Comparison of ENCODE assay signal across 10 cellular contexts in genomic region chrX:1171915-1172314, GRCh38. TPM values are rescaled to one million over a fixed set of nuclear protein-coding genes. Genes with fewer than 3 reads are reported as not detected.
A peak's percentile ranks its signal among the peaks of the same experiment; 100 is the strongest.
DNase-seq lines count a peak whose midpoint lies in the region; ATAC-seq, FAIRE-seq and TF ChIP-seq lines count a peak whose summit lies in the region.
"Not testable (repeated sequence)": the region's sequence is repeated elsewhere in the genome, so short reads cannot be mapped to it uniquely, and the experiment has no call there.
"Had no signal": no experiment of that assay in that cellular context is flagged by ENCODE, and none has a peak within 500 bp of the region (broad histone marks: within the 10 kb centered on the region; RNA-seq: fewer than 3 reads in every experiment).

No MANE protein-coding gene starts in this region.

- TF ChIP-seq POLR2A in H1 (IDR thresholded peaks at IDR 0.05; ENCODE audit: control extremely low read depth in 1 of 2, low read depth in 2 of 2, low read length in 2 of 2): not testable (repeated sequence)

- H4K8ac ChIP-seq in H1 (ENCODE audit: extremely low read depth, insufficient read depth, low read length): not testable (repeated sequence)

- H3K27ac ChIP-seq in KMS-11: peak overlapping the region; percentile 72
- not testable (repeated sequence) for H3K27ac ChIP-seq in H1 (ENCODE audit: low read depth, low read length)

- H2BK5ac ChIP-seq in H1 (ENCODE audit: low read depth, low read length): not testable (repeated sequence)

- not testable (repeated sequence) for H3K56ac ChIP-seq in H1 (replicated peaks; ENCODE audit: insufficient read length, low read depth, low read length)

- H3K79me1 ChIP-seq in H1 (ENCODE audit: low read depth, low read length): not testable (repeated sequence)

- H3K36me3 ChIP-seq in GM06990 (ENCODE audit: control insufficient read depth, insufficient read depth, low read length); KMS-11 (ENCODE audit: insufficient read depth); H1 (ENCODE audit: control insufficient read depth in 2 of 4, insufficient read depth in 4 of 4, low read length in 3 of 4): not testable (repeated sequence)

- H3K4ac ChIP-seq in H1 (replicated peaks; ENCODE audit: insufficient read length, low read depth, low read length): not testable (repeated sequence)

- POLR2A ChIA-PET in H1 (lab: Charles Lee; ENCODE audit: partially characterized antibody): not testable (repeated sequence)

- FAIRE-seq in H1 (lab: Jason Lieb, UNC): not testable (repeated sequence)

- WGBS in H1 (ENCODE audit: extremely low coverage in 1 of 2, insufficient coverage in 1 of 2, insufficient read length in 1 of 2, insufficient replicate concordance in 2 of 2, low coverage in 1 of 2, low lambda C conversion rate in 2 of 2, missing lambda C conversion rate in 1 of 2), 2 experiments: 71% methylated on average over 13 of the region's 13 CpGs; no CpG with 5 or more reads in 1 of the 2 experiments

- H4K91ac ChIP-seq in H1 (replicated peaks; ENCODE audit: insufficient read length, low read length): not testable (repeated sequence)

- H2BK12ac ChIP-seq in H1 (ENCODE audit: low read depth, low read length): not testable (repeated sequence)

- TF ChIP-seq EP300 in H1 (IDR thresholded peaks at IDR 0.05; ENCODE audit: borderline replicate concordance in 1 of 2, low read depth in 2 of 2, low read length in 2 of 2): not testable (repeated sequence)

- H3K79me2 ChIP-seq in KMS-11 (ENCODE audit: insufficient read depth, low read depth); H1 (ENCODE audit: control insufficient read depth in 1 of 2, insufficient read depth in 2 of 2, low read length in 2 of 2): not testable (repeated sequence)

- H3K4me1 Mint-ChIP-seq in T-helper 17 cell; osteocyte (ENCODE audit: unreplicated experiment): not testable (repeated sequence)
- peaks cover 44% of the 10 kb centered on the region for H3K4me1 Mint-ChIP-seq in mesothelial cell of epicardium

- not testable (repeated sequence) for H2BK15ac ChIP-seq in H1 (ENCODE audit: low read length)

- H4K5ac ChIP-seq in H1 (ENCODE audit: insufficient read length, low read depth, low read length): not testable (repeated sequence)

- H3K27me3 ChIP-seq in GM06990 (replicated peaks; ENCODE audit: control insufficient read depth, insufficient read depth, low read length); KMS-11 (ENCODE audit: insufficient read depth, low read depth); H1 (replicated peaks in 1 of 4; ENCODE audit: control insufficient read depth in 3 of 4, extremely low read depth in 1 of 4, insufficient read depth in 3 of 4, low read length in 3 of 4): not testable (repeated sequence)

- H3K18ac ChIP-seq in H1 (ENCODE audit: extremely low read depth, low read length): not testable (repeated sequence)

- peak overlapping the region; percentile 29 for H3K4me2 ChIP-seq in KMS-11
- H3K4me2 ChIP-seq in H1 (ENCODE audit: insufficient read depth in 1 of 2, low read depth in 2 of 2, low read length in 2 of 2): peak overlapping the region; percentile 38 to 40; a peak in 1 of 4 replicates

- H3K14ac ChIP-seq in H1 (ENCODE audit: insufficient read length): not testable (repeated sequence)

- not testable (repeated sequence) for ATAC-seq in T-helper 17 cell

- not testable (repeated sequence) for H3K9me3 Mint-ChIP-seq in mesothelial cell of epicardium; osteocyte (ENCODE audit: unreplicated experiment)

- peaks cover 12% of the 10 kb centered on the region for H3K27me3 Mint-ChIP-seq in T-helper 17 cell
- not testable (repeated sequence) for H3K27me3 Mint-ChIP-seq in mesothelial cell of epicardium (ENCODE audit: low read depth)
- H3K27me3 Mint-ChIP-seq in osteocyte (ENCODE audit: unreplicated experiment): peaks cover 15% of the 10 kb centered on the region

- not testable (repeated sequence) for H3K9me3 ChIP-seq in T-helper 17 cell (ENCODE audit: control insufficient read depth, low read length, poor library complexity, severe bottlenecking); H1 (ENCODE audit: insufficient read depth in 2 of 2, low read depth in 1 of 2, low read length in 1 of 2)

- peak overlapping the region; percentile 32; the same call in 1 of the 2 replicates for H3K9ac ChIP-seq in KMS-11
- H3K9ac ChIP-seq in H1 (replicated peaks in 1 of 4; ENCODE audit: extremely low read depth in 1 of 4, low read depth in 3 of 4, low read length in 3 of 4): not testable (repeated sequence)

- H3K27ac Mint-ChIP-seq in T-helper 17 cell (peak overlapping the region; percentile 49), mesothelial cell of epicardium (peak overlapping the region; percentile 93)
- not testable (repeated sequence) for H3K27ac Mint-ChIP-seq in osteocyte (ENCODE audit: unreplicated experiment)

- not testable (repeated sequence) for H3K23ac ChIP-seq in H1 (ENCODE audit: insufficient read length)

- CTCF ChIA-PET in H1 (lab: Charles Lee; ENCODE audit: partially characterized antibody): not testable (repeated sequence)

- not testable (repeated sequence) for H2BK120ac ChIP-seq in H1 (replicated peaks; ENCODE audit: low read depth, low read length)

- H4K20me1 ChIP-seq in KMS-11 (ENCODE audit: insufficient read depth); H1 (replicated peaks in 1 of 2; ENCODE audit: control insufficient read depth in 1 of 2, insufficient read depth in 2 of 2, low read length in 2 of 2): not testable (repeated sequence)

- not testable (repeated sequence) for H2AK5ac ChIP-seq in H1 (ENCODE audit: low read depth, low read length)

- not testable (repeated sequence) for H2BK20ac ChIP-seq in H1 (ENCODE audit: low read length)

- H3K4me1 ChIP-seq in KMS-11 (ENCODE audit: low read depth, poor library complexity, severe bottlenecking); H1 (replicated peaks in 1 of 4; ENCODE audit: control insufficient read depth in 3 of 4, insufficient read depth in 4 of 4, low read length in 3 of 4): not testable (repeated sequence)

- DNase-seq in GM06990 (ENCODE audit: extremely low read depth, insufficient read length) (peak; percentile 44), H1 (ENCODE audit: low read depth in 1 of 2, low spot score in 2 of 2) (peak in 1 of 2 experiments; percentile 43), osteocyte (ENCODE audit: extremely low spot score, unreplicated experiment) (peak; percentile 51)
- not testable (repeated sequence) for DNase-seq in T-helper 17 cell; mesothelial cell of epicardium (ENCODE audit: low spot score in 2 of 2, unreplicated experiment in 2 of 2)
- DNase-seq in activated CD8-positive, alpha-beta memory T cell treated with anti-CD3 and anti-CD28 coated beads for 24 hours: peak; percentile 13

- H2AFZ ChIP-seq in KMS-11 (ENCODE audit: low read depth): peak overlapping the region; percentile 52
- not testable (repeated sequence) for H2AFZ ChIP-seq in H1 (ENCODE audit: low read length)

- H3K4me3 Mint-ChIP-seq in T-helper 17 cell; mesothelial cell of epicardium; osteocyte (ENCODE audit: unreplicated experiment): not testable (repeated sequence)

- not testable (repeated sequence) for TF ChIP-seq RAD21 in H1 (IDR thresholded peaks at IDR 0.05 in 1 of 2, conservative IDR thresholded peaks at IDR 0.05 in 1 of 2; ENCODE audit: low read depth in 2 of 2, low read length in 2 of 2)

- H3K36me3 Mint-ChIP-seq in T-helper 17 cell (ENCODE audit: low read depth); mesothelial cell of epicardium; osteocyte (ENCODE audit: unreplicated experiment): not testable (repeated sequence)

- not testable (repeated sequence) for TF ChIP-seq CTCF in GM06990 (IDR thresholded peaks at IDR 0.05; ENCODE audit: insufficient read depth, low read length, poor library complexity, severe bottlenecking); KMS-11 (conservative IDR thresholded peaks at IDR 0.05; ENCODE audit: low read depth, low read length); H1 (IDR thresholded peaks at IDR 0.05; ENCODE audit: control extremely low read depth in 1 of 3, insufficient read depth in 1 of 3, low read depth in 1 of 3, low read length in 3 of 3); mesothelial cell of epicardium (IDR thresholded peaks at IDR 0.05; ENCODE audit: unreplicated experiment); osteocyte (IDR thresholded peaks at IDR 0.05)

- H3K4me3 ChIP-seq in GM06990 (replicated peaks; ENCODE audit: low read depth, low read length); KMS-11 (IDR thresholded peaks at IDR 0.05; ENCODE audit: insufficient read depth, low read depth, low read length); H1 (ENCODE audit: extremely low read depth in 1 of 4, insufficient read depth in 2 of 4, low read depth in 3 of 4, low read length in 4 of 4): not testable (repeated sequence)

- not testable (repeated sequence) for H3K23me2 ChIP-seq in H1 (ENCODE audit: low read depth, low read length)

RNA-seq across cellular contexts. Expression of gene CRLF2, which starts 40.5 kb away (rescaled TPM):
- under 1 TPM; 0.26 to 0.40 TPM for total RNA-seq in T-helper 17 cell
- total RNA-seq in H1 (2021; fragmentation: NEBNext Ultra II Directional; extraction: Animal tissue kit (Norgen Biotek cat#: 25700)): not detected in 2 replicates
- 0.06 and 0.08 TPM in 2 replicates for polyA plus RNA-seq in H1 (2011; rRNA removed)
- 0.04 TPM for polyA plus RNA-seq in H1 (2011; cell fraction: cytosol; rRNA removed)
- 0.10 TPM for polyA plus RNA-seq in H1 (2011; cell fraction: nucleus; rRNA removed)
- polyA plus RNA-seq in H1 (2012, experiment 1 of 2): not detected in 4 replicates
- not detected for polyA plus RNA-seq in H1 (2012, experiment 2 of 2)
- polyA plus RNA-seq in H1 (2013, experiment 1 of 2): 0.04 TPM
- not detected for polyA plus RNA-seq in H1 (2013, experiment 2 of 2)
- polyA minus RNA-seq in H1 (2011; rRNA and poly(A)+ RNA removed): 0.10 TPM in 1 of 2 replicates, not detected in the other
- polyA minus RNA-seq in H1 (2011; cell fraction: cytosol; rRNA and poly(A)+ RNA removed): not detected
- not detected for polyA minus RNA-seq in H1 (2011; cell fraction: nucleus; rRNA and poly(A)+ RNA removed)
- not detected in 3 replicates for total RNA-seq in mesothelial cell of epicardium
- not detected in 2 replicates for total RNA-seq in osteocyte
- total RNA-seq: Caco-2, HT-29 had no signal
- polyA plus RNA-seq: BJ had no signal
